In the genomic region with DNA sequence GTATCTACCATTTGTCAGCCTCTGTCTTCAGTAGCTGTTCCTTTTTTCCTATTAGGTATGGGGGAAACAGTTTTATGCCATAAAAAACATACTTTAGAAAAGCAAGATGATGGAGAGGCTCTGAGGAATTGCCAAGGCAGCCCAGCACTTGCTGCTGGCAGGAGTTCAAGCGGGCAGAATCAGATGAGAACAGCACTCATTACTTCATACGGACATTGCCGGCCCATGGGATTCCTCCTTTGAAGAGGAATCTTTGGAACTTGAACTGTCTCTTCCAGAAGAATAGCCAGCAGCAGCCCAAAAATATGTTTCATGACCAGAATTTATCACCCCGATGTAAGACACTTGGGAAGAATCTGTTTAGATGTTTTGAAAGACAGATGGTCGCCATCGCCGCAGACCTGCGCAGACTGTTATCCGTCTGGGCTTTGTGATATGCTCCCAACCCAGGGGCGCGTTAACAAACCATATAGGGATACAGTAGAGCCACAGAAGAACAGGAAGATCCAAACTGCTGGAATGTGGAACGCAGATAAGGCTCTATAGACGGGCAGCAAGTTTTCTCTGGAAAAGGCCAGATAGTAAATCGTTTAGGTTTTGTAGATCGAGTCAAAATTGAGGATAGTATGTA, we compare ENCODE assay signal across 14 cellular contexts. TPM values are rescaled to one million over a fixed set of nuclear protein-coding genes. Genes with fewer than 3 reads are reported as not detected.
DNase-seq lines count a peak whose midpoint lies in the region; ATAC-seq and TF ChIP-seq lines count a peak whose summit lies in the region.
"Had no signal": no experiment of that assay in that cellular context is flagged by ENCODE, and none has a peak within 500 bp of the region (broad histone marks: within the 10 kb centered on the region; RNA-seq: fewer than 3 reads in every experiment).

No MANE protein-coding gene starts in this region.

- peak; percentile 65 for DNase-seq in NCI-H2171 treated with DMSO at 0.1 percent for 48 hours (lab: John Stamatoyannopoulos, UW)
- no peak for DNase-seq in NCI-H2171 (lab: John Stamatoyannopoulos, UW)
- peak; percentile 20 for DNase-seq in choroid plexus epithelial cell (ENCODE audit: low read depth)
- DNase-seq in lower lobe of right lung, result no peak
- DNase-seq: DMS53; islet precursor cell; stimulated activated CD4-positive, alpha-beta T cell treated with anti-CD3 and anti-CD28 coated beads, Interleukin-1b, Interleukin-23, amount 100 ng/mL, for 48 hours; stimulated activated naive CD4-positive, alpha-beta T cell treated with Interleukin-2 at 50 U/mL for 16 hours had no signal

- intact Hi-C loops in lower lobe of right lung (cut with DNase I), result no loop called here

- H3K4me1 ChIP-seq in lower lobe of right lung, result peaks cover 52% of the 10 kb centered on the region
- peaks cover 6% of the 10 kb centered on the region for H3K4me1 ChIP-seq in urinary bladder (ENCODE audit: insufficient read depth)

- H3K36me3 ChIP-seq in lower lobe of right lung (no peaks in the 10 kb centered on the region), urinary bladder (ENCODE audit: insufficient read depth) (no peaks in the 10 kb centered on the region)
- H3K36me3 ChIP-seq: neutrophil had no signal

- H3K9me3 ChIP-seq in lower lobe of right lung, result no peaks in the 10 kb centered on the region
- H3K9me3 ChIP-seq: neutrophil had no signal

- TF ChIP-seq CTCF in choroid plexus epithelial cell (conservative IDR thresholded peaks at IDR 0.05; ENCODE audit: low read depth, low read length) (no peak), lower lobe of right lung (IDR thresholded peaks at IDR 0.05) (no peak)

- WGBS in urinary bladder, result 30% methylated on average over 15 of the region's 15 CpGs

- H3K27me3 ChIP-seq in lower lobe of right lung (ENCODE audit: low read depth), result no peaks in the 10 kb centered on the region
- H3K27me3 ChIP-seq: neutrophil had no signal

- H3K27ac ChIP-seq in lower lobe of right lung (peak overlapping the region; percentile 53), urinary bladder (ENCODE audit: low read depth) (peak overlapping the region; percentile 33)
- H3K27ac ChIP-seq: epithelial cell of prostate, neutrophil had no signal

- ATAC-seq in lower lobe of right lung (no peak), GM21737 (IDR thresholded peaks at IDR 0.05; ENCODE audit: unreplicated experiment) (no peak), HG03139 (IDR thresholded peaks at IDR 0.05; ENCODE audit: unreplicated experiment) (no peak)
- no peak for ATAC-seq in activated CD4-positive, CD25-positive, alpha-beta regulatory T cell treated with anti-CD3 and anti-CD28 coated beads, Interleukin-2, amount 50 U/mL, for 24 hours

- H3K4me3 ChIP-seq in choroid plexus epithelial cell (ENCODE audit: low read depth, low read length) (no peak overlapping the region), lower lobe of right lung (peak overlapping the region; percentile 9), urinary bladder (ENCODE audit: low read depth, low read length) (no peak overlapping the region)

RNA-seq across cellular contexts. Expression of gene ADI1, which starts 3.6 kb away (rescaled TPM):
- total RNA-seq in lower lobe of right lung (60.2 TPM), urinary bladder (41.9 TPM)
- polyA plus RNA-seq in urinary bladder, result 78.3 TPM

RNA-seq across cellular contexts. Expression of gene RNASEH1, which starts 35.2 kb away (rescaled TPM):
- 17.3 TPM for total RNA-seq in lower lobe of right lung
- total RNA-seq in urinary bladder, result 18.1 TPM
- 22.2 TPM for polyA plus RNA-seq in urinary bladder

RNA-seq across cellular contexts. Expression of gene RPS7, which starts 52.1 kb away (rescaled TPM):
- 814 TPM for total RNA-seq in lower lobe of right lung
- total RNA-seq in urinary bladder, result 1,697 TPM
- 1,568 TPM for polyA plus RNA-seq in urinary bladder

Comparison
In these comparisons a context has a peak if more than half of its experiments do, and no peak if none do; other contexts are left out.
1. DNase-seq: peak in NCI-H2171 treated with DMSO at 0.1 percent for 48 hours (single experiment) and choroid plexus epithelial cell (single experiment); none in NCI-H2171 (single experiment) and lower lobe of right lung (single experiment).